In the genomic region with DNA sequence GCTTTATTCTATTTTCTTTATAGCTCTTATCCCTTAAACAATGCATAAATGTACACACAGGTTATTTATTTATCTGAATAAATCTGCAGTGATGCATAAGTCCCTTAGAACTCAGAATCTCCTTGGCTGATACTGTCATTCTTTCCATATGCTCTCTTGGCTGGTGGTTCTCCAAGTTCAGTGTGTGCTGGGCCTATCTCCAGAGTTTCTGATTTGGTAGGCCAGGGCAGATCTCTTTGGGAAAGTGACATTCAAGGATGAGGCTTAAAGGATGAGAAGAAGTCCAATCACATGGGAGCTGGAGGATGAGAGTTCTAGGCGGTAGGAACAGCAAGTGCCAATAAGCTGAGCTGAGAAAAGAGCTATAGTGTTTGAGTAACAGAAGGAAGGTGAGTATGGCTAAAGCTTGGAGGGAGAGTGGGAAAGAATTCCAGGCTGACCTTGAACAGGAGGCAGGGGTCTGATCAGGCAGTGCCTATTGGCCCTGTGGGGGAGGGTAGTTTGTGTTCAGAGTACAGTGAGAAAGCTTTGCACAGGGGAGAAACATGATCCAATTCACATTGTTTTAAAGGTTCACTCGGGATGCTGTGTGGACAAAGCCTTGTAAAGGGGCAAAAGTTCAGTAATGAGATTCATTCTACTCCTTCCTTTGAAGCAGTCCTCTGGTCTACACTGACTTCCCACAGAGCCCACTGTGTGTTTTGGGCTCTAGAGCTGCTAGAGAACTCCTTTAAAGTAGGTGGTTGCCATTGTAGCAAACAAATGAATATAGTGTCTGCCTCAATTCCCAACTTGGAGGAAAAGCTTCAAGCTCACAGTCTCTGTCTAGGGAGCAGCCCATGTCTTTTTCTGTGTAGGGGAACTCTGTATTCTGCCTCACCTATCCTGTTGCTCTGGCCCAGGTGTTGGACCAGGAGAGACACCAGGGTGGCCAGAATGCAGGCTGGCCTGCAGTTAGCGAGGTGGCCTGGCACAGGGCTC, we compare ENCODE assay signal across 1 cellular context.
TF ChIP-seq lines count a peak whose summit lies in the region.

No MANE protein-coding gene starts in this region.

TF ChIP-seq in HepG2, 621 proteins besides CTCF, POLR2A, EP300 and RAD21 (continued from another document):
- TF ChIP-seq, protein P1, sequence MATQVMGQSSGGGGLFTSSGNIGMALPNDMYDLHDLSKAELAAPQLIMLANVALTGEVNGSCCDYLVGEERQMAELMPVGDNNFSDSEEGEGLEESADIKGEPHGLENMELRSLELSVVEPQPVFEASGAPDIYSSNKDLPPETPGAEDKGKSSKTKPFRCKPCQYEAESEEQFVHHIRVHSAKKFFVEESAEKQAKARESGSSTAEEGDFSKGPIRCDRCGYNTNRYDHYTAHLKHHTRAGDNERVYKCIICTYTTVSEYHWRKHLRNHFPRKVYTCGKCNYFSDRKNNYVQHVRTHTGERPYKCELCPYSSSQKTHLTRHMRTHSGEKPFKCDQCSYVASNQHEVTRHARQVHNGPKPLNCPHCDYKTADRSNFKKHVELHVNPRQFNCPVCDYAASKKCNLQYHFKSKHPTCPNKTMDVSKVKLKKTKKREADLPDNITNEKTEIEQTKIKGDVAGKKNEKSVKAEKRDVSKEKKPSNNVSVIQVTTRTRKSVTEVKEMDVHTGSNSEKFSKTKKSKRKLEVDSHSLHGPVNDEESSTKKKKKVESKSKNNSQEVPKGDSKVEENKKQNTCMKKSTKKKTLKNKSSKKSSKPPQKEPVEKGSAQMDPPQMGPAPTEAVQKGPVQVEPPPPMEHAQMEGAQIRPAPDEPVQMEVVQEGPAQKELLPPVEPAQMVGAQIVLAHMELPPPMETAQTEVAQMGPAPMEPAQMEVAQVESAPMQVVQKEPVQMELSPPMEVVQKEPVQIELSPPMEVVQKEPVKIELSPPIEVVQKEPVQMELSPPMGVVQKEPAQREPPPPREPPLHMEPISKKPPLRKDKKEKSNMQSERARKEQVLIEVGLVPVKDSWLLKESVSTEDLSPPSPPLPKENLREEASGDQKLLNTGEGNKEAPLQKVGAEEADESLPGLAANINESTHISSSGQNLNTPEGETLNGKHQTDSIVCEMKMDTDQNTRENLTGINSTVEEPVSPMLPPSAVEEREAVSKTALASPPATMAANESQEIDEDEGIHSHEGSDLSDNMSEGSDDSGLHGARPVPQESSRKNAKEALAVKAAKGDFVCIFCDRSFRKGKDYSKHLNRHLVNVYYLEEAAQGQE (IDR thresholded peaks at IDR 0.05; ENCODE audit: borderline replicate concordance in 1 of 2, low read depth in 1 of 2, low read length in 2 of 2), result peak in 1 of 2 experiments; percentile 57; a peak in 1 of 4 replicates
- TF ChIP-seq NONO (IDR thresholded peaks at IDR 0.05) (no peak), NONO (CRISPR knock-in tag; conservative IDR thresholded peaks at IDR 0.05) (peak; percentile 72; the same call in 1 of the 2 replicates), YY1 (IDR thresholded peaks at IDR 0.05; ENCODE audit: insufficient read depth, insufficient replicate concordance, low read depth, low read length) (no peak), SMC3 (IDR thresholded peaks at IDR 0.05; ENCODE audit: low read length) (peak; percentile 35), NKX3-1 (CRISPR knock-in tag; IDR thresholded peaks at IDR 0.05) (no peak), ZNF44 (CRISPR knock-in tag; IDR thresholded peaks at IDR 0.05) (no peak), DNMT3B (CRISPR knock-in tag; conservative IDR thresholded peaks at IDR 0.05) (no peak), GZF1 (CRISPR knock-in tag; IDR thresholded peaks at IDR 0.05) (peak; percentile 77; the same call in 1 of the 2 replicates), ZNF101 (CRISPR knock-in tag; IDR thresholded peaks at IDR 0.05; ENCODE audit: borderline replicate concordance, low read depth) (no peak)
- TF ChIP-seq, protein P2, sequence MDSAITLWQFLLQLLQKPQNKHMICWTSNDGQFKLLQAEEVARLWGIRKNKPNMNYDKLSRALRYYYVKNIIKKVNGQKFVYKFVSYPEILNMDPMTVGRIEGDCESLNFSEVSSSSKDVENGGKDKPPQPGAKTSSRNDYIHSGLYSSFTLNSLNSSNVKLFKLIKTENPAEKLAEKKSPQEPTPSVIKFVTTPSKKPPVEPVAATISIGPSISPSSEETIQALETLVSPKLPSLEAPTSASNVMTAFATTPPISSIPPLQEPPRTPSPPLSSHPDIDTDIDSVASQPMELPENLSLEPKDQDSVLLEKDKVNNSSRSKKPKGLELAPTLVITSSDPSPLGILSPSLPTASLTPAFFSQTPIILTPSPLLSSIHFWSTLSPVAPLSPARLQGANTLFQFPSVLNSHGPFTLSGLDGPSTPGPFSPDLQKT (CRISPR knock-in tag; IDR thresholded peaks at IDR 0.05; ENCODE audit: borderline replicate concordance), result no peak
- TF ChIP-seq, protein P3, sequence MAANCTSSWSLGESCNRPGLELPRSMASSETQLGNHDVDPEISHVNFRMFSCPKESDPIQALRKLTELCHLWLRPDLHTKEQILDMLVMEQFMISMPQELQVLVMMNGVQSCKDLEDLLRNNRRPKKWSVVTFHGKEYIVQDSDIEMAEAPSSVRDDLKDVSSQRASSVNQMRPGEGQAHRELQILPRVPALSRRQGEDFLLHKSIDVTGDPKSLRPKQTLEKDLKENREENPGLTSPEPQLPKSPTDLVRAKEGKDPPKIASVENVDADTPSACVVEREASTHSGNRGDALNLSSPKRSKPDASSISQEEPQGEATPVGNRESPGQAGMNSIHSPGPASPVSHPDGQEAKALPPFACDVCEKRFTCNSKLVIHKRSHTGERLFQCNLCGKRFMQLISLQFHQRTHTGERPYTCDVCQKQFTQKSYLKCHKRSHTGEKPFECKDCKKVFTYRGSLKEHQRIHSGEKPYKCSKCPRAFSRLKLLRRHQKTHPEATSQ (CRISPR knock-in tag; IDR thresholded peaks at IDR 0.05; ENCODE audit: borderline replicate concordance), result no peak
- TF ChIP-seq, protein P4, sequence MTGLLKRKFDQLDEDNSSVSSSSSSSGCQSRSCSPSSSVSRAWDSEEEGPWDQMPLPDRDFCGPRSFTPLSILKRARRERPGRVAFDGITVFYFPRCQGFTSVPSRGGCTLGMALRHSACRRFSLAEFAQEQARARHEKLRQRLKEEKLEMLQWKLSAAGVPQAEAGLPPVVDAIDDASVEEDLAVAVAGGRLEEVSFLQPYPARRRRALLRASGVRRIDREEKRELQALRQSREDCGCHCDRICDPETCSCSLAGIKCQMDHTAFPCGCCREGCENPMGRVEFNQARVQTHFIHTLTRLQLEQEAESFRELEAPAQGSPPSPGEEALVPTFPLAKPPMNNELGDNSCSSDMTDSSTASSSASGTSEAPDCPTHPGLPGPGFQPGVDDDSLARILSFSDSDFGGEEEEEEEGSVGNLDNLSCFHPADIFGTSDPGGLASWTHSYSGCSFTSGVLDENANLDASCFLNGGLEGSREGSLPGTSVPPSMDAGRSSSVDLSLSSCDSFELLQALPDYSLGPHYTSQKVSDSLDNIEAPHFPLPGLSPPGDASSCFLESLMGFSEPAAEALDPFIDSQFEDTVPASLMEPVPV (CRISPR knock-in tag; IDR thresholded peaks at IDR 0.05), result no peak
